16 cellular contexts compared by ENCODE assay signal in the genomic region with DNA sequence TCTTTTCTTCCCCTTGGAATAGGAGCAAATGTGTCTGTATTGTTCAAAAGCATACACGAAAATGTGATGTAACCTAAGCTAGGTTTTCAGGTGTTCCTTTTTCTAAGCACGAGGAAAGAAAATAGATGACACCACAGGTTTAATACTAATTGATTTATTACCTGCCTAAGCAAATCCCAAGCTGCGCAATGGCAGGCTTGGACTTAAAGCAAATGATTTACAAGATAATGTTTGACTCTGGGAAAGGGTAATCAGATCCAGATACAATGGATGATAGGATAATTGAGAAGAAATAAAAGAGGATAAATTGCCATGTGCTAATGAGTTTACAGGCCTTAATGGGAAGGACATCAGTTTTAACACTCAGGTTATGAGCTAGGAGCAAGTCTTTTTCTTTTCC.
A peak's percentile ranks its signal among the peaks of the same experiment; 100 is the strongest.
DNase-seq lines count a peak whose midpoint lies in the region; ATAC-seq and TF ChIP-seq lines count a peak whose summit lies in the region.
"Had no signal": no experiment of that assay in that cellular context is flagged by ENCODE, and none has a peak within 500 bp of the region (broad histone marks: within the 10 kb centered on the region; RNA-seq: fewer than 3 reads in every experiment).

No MANE protein-coding gene starts in this region.

- peaks cover 48% of the 10 kb centered on the region for H3K4me1 ChIP-seq in neural progenitor cell
- H3K4me1 ChIP-seq: SJSA1 had no signal

- H3K36me3 Mint-ChIP-seq in neural progenitor cell: no peaks in the 10 kb centered on the region
- H3K36me3 Mint-ChIP-seq: CD4-positive, CD25-positive, alpha-beta regulatory T cell had no signal

- H3K4me1 Mint-ChIP-seq in neural progenitor cell: peaks cover 12% of the 10 kb centered on the region
- H3K4me1 Mint-ChIP-seq: B cell; CD4-positive, CD25-positive, alpha-beta regulatory T cell had no signal

- H3K27me3 ChIP-seq in neural progenitor cell: no peaks in the 10 kb centered on the region

- no peaks in the 10 kb centered on the region for H3K36me3 ChIP-seq in neural progenitor cell
- H3K36me3 ChIP-seq: SJSA1 had no signal

- H3K9ac ChIP-seq in neural progenitor cell: no peak overlapping the region

- H3F3A ChIP-seq in neural progenitor cell (ENCODE audit: low read depth): peaks cover 10% of the 10 kb centered on the region

- no peaks in the 10 kb centered on the region for H3K9me3 ChIP-seq in neural progenitor cell (ENCODE audit: low read depth)
- H3K9me3 ChIP-seq: SJSA1 had no signal

- no peak overlapping the region for H3K27ac ChIP-seq in neural progenitor cell
- H3K27ac ChIP-seq: 22Rv1, SJSA1 had no signal

- no peaks in the 10 kb centered on the region for H3K27me3 Mint-ChIP-seq in neural progenitor cell (ENCODE audit: insufficient read depth, low read depth)
- H3K27me3 Mint-ChIP-seq: B cell; CD4-positive, CD25-positive, alpha-beta regulatory T cell had no signal

- TF ChIP-seq CTCF in neural progenitor cell (IDR thresholded peaks at IDR 0.05): no peak

- no peak overlapping the region for H3K4me3 ChIP-seq in neural progenitor cell
- H3K4me3 ChIP-seq: SJSA1 had no signal

- no peak overlapping the region for H3K4me3 Mint-ChIP-seq in neural progenitor cell
- H3K4me3 Mint-ChIP-seq: B cell; CD4-positive, CD25-positive, alpha-beta regulatory T cell had no signal

- ATAC-seq in SK-N-SH treated with all-trans-retinoic acid at 6 μM for 48 hours: no peak
- ATAC-seq in GM18867 (IDR thresholded peaks at IDR 0.05; ENCODE audit: unreplicated experiment): no peak
- ATAC-seq in HG02610 (IDR thresholded peaks at IDR 0.05; ENCODE audit: unreplicated experiment): no peak

- no peak overlapping the region for H3K27ac Mint-ChIP-seq in neural progenitor cell
- H3K27ac Mint-ChIP-seq: B cell; CD4-positive, CD25-positive, alpha-beta regulatory T cell had no signal

- H4K20me1 ChIP-seq in neural progenitor cell (ENCODE audit: low read depth): no peaks in the 10 kb centered on the region

- H2AFZ ChIP-seq in neural progenitor cell (replicated peaks): no peak overlapping the region

- DNase-seq in DMS153 (lab: John Stamatoyannopoulos, UW) (peak; percentile 37), DMS153 treated with DMSO at 0.1 percent for 48 hours (lab: John Stamatoyannopoulos, UW; ENCODE audit: unreplicated experiment) (no peak), NCI-H1417 (lab: John Stamatoyannopoulos, UW) (peak in 2 of 3 experiments; percentile 78 to 97), NCI-H748 (lab: John Stamatoyannopoulos, UW; ENCODE audit: unreplicated experiment) (peak; percentile 85), neural progenitor cell (ENCODE audit: low spot score) (no peak)
- DNase-seq: Calu3; CD4-positive, CD25-positive, alpha-beta regulatory T cell; DMS79 treated with DMSO at 0.1 percent for 48 hours; HCEC 1CT; NCI-H1694 had no signal

- H3K79me2 ChIP-seq in neural progenitor cell (ENCODE audit: low read depth): no peaks in the 10 kb centered on the region

- no peaks in the 10 kb centered on the region for H3K9me3 Mint-ChIP-seq in neural progenitor cell
- H3K9me3 Mint-ChIP-seq: CD4-positive, CD25-positive, alpha-beta regulatory T cell had no signal

- H3K4me2 ChIP-seq in neural progenitor cell: peak overlapping the region; percentile 60

TF ChIP-seq in SK-N-SH treated with all-trans-retinoic acid at 6 μM for 48 hours, 23 proteins besides CTCF, POLR2A, EP300 and RAD21:
- TF ChIP-seq SNAI2 (CRISPR knock-in tag; IDR thresholded peaks at IDR 0.05): no peak
- TF ChIP-seq, protein P1, sequence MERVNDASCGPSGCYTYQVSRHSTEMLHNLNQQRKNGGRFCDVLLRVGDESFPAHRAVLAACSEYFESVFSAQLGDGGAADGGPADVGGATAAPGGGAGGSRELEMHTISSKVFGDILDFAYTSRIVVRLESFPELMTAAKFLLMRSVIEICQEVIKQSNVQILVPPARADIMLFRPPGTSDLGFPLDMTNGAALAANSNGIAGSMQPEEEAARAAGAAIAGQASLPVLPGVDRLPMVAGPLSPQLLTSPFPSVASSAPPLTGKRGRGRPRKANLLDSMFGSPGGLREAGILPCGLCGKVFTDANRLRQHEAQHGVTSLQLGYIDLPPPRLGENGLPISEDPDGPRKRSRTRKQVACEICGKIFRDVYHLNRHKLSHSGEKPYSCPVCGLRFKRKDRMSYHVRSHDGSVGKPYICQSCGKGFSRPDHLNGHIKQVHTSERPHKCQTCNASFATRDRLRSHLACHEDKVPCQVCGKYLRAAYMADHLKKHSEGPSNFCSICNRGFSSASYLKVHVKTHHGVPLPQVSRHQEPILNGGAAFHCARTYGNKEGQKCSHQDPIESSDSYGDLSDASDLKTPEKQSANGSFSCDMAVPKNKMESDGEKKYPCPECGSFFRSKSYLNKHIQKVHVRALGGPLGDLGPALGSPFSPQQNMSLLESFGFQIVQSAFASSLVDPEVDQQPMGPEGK (CRISPR knock-in tag; IDR thresholded peaks at IDR 0.05; ENCODE audit: borderline replicate concordance): no peak
- TF ChIP-seq, protein P2, sequence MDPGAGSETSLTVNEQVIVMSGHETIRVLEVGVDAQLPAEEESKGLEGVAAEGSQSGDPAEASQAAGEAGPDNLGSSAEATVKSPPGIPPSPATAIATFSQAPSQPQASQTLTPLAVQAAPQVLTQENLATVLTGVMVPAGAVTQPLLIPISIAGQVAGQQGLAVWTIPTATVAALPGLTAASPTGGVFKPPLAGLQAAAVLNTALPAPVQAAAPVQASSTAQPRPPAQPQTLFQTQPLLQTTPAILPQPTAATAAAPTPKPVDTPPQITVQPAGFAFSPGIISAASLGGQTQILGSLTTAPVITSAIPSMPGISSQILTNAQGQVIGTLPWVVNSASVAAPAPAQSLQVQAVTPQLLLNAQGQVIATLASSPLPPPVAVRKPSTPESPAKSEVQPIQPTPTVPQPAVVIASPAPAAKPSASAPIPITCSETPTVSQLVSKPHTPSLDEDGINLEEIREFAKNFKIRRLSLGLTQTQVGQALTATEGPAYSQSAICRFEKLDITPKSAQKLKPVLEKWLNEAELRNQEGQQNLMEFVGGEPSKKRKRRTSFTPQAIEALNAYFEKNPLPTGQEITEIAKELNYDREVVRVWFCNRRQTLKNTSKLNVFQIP (CRISPR knock-in tag; IDR thresholded peaks at IDR 0.05; ENCODE audit: borderline replicate concordance, low read depth): no peak
- TF ChIP-seq PPARA (CRISPR knock-in tag; IDR thresholded peaks at IDR 0.05; ENCODE audit: borderline replicate concordance): no peak
- TF ChIP-seq CSDC2 (CRISPR knock-in tag; IDR thresholded peaks at IDR 0.05): no peak
- TF ChIP-seq ZNF8 (CRISPR knock-in tag; IDR thresholded peaks at IDR 0.05): no peak
- TF ChIP-seq RARB (CRISPR knock-in tag; IDR thresholded peaks at IDR 0.05): no peak
- TF ChIP-seq GLIS3 (CRISPR knock-in tag; IDR thresholded peaks at IDR 0.05): no peak
- no peak for TF ChIP-seq ISL1 (CRISPR knock-in tag; IDR thresholded peaks at IDR 0.05)
TF ChIP-seq in SK-N-SH treated with all-trans-retinoic acid at 6 μM for 48 hours: peak in this region for 0.

Comparison
In these comparisons a context has a peak if more than half of its experiments do, and no peak if none do; other contexts are left out.
1. DNase-seq: peak in DMS153 (single experiment), NCI-H1417 (2 of 3) and NCI-H748 (single experiment); none in DMS153 treated with DMSO at 0.1 percent for 48 hours (single experiment) and neural progenitor cell (single experiment).